ENCODE assay signal across 8 cellular contexts in the genomic region with DNA sequence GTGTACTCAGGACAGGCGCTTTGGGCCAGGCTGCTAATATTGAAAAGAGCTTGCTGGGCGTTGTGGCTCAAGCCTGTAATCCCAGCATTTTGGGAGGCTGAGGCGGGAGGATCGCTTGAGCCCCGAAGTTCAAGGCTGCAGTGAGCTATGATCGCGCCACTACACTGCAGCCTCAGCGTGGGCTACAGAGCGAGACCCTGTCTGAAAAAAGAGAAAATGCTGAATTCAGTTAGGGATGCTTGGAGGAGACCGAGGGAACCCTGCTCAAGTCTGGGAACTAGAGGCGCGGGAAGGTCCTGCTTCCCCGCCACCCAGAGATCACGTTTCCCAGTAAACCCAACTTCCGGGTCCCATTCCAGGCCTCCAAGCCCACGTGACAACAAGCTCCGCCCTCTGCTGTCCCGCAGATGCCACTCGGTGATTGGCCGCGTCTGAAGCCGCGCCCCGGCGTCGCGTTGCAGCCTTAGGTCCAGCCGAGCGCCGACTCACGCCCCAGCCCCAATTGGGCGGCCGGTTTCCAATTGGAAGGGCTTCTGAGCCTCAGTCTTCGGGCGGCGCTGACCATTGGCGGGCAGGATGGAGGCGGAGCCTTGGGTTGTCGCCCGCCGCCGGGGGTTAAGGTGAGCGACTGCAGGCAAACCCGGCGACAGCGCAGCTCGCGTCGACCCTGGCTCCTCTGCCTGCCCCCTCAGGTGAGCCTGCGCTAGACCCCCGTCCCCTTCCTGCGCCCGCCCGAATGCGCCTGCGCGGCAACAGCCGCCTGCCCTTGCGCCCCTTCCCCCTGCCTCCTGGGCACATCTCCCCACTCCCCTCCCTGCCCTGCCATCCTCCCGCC. TPM values are rescaled to one million over a fixed set of nuclear protein-coding genes. Genes with fewer than 3 reads are reported as not detected.
DNase-seq lines count a peak whose midpoint lies in the region; ATAC-seq and TF ChIP-seq lines count a peak whose summit lies in the region.

PHKG2 (plus strand) TSS at position 627 of the 835 bp plus-strand sequence. CDS start 396 bp downstream, outside the sequence.

- H3K4me3 ChIP-seq in SU-DHL-6 (ENCODE audit: insufficient read depth, low read length, poor library complexity, severe bottlenecking) = peak within 1 kb of the TSS; percentile 91
- peak within 1 kb of the TSS; percentile 79 for H3K4me3 ChIP-seq in osteoblast (ENCODE audit: insufficient read depth, low read length)
- H3K4me3 ChIP-seq in thoracic aorta = peak within 1 kb of the TSS; percentile 85

- peaks cover 13% of the 10 kb centered on the region for H3K4me1 ChIP-seq in osteoblast (ENCODE audit: insufficient read depth, low read length)
- peaks cover 3 to 15% of the 10 kb centered on the region in 2 donors for H3K4me1 ChIP-seq in thoracic aorta (ENCODE audit: control insufficient read depth in 1 of 2, low read depth in 2 of 2)

- H3K27ac ChIP-seq in SU-DHL-6 (ENCODE audit: low read depth, low read length) = peak within 1 kb of the TSS; percentile 62
- peak within 1 kb of the TSS; percentile 77 for H3K27ac ChIP-seq in osteoblast (ENCODE audit: low read depth, low read length)
- H3K27ac ChIP-seq in thoracic aorta = peak within 1 kb of the TSS; percentile 77 to 88

- peak; percentile 98 for ATAC-seq in HG02678 (IDR thresholded peaks at IDR 0.05; ENCODE audit: unreplicated experiment)
- ATAC-seq in activated naive CD8-positive, alpha-beta T cell treated with anti-CD3 and anti-CD28 coated beads, Interleukin-2, amount 10 ng/mL, durations not matched to agents 7 days and 5 days (ENCODE audit: low read depth) = peak; percentile 99
- ATAC-seq in thoracic aorta (ENCODE audit: insufficient number of reproducible peaks, low FRiP score, low read depth) = peak; percentile 96

- H3K79me2 ChIP-seq in SU-DHL-6 (ENCODE audit: insufficient read depth, low read length) (peaks cover 20% of the 10 kb centered on the region), osteoblast (ENCODE audit: insufficient read depth, low read length) (peaks cover 24% of the 10 kb centered on the region)

- peaks cover 20% of the 10 kb centered on the region for H3K4me1 Mint-ChIP-seq in activated naive CD8-positive, alpha-beta T cell treated with anti-CD3 and anti-CD28 coated beads, Interleukin-2, amount 10 ng/mL, durations not matched to agents 7 days and 5 days
- peaks cover 4% of the 10 kb centered on the region for H3K4me1 Mint-ChIP-seq in glutamatergic neuron (ENCODE audit: low read depth, unreplicated experiment)

- H3K36me3 Mint-ChIP-seq in activated naive CD8-positive, alpha-beta T cell treated with anti-CD3 and anti-CD28 coated beads, Interleukin-2, amount 10 ng/mL, durations not matched to agents 7 days and 5 days = peaks cover 21% of the 10 kb centered on the region
- H3K36me3 Mint-ChIP-seq in glutamatergic neuron (ENCODE audit: unreplicated experiment) = peaks cover 4% of the 10 kb centered on the region

- H3K27me3 ChIP-seq in SU-DHL-6 (ENCODE audit: low read length) (no peaks in the 10 kb centered on the region), osteoblast (ENCODE audit: insufficient read depth, low read length) (no peaks in the 10 kb centered on the region), thoracic aorta (replicated peaks; ENCODE audit: insufficient read depth) (no peaks in the 10 kb centered on the region)

- peaks cover 31% of the 10 kb centered on the region for H3F3A ChIP-seq in SU-DHL-6 (ENCODE audit: insufficient read depth)

- H3K27ac Mint-ChIP-seq in activated naive CD8-positive, alpha-beta T cell treated with anti-CD3 and anti-CD28 coated beads, Interleukin-2, amount 10 ng/mL, durations not matched to agents 7 days and 5 days = peak within 1 kb of the TSS; percentile 95
- H3K27ac Mint-ChIP-seq in glutamatergic neuron (ENCODE audit: unreplicated experiment) = peak within 1 kb of the TSS; percentile 74

- peak within 1 kb of the TSS; percentile 62 for H2AFZ ChIP-seq in SU-DHL-6 (ENCODE audit: low read depth, low read length, severe bottlenecking)
- peak within 1 kb of the TSS; percentile 72 for H2AFZ ChIP-seq in osteoblast (ENCODE audit: low read length)

- peak; percentile 61 for TF ChIP-seq POLR2A in GM10847 (IDR thresholded peaks at IDR 0.05; ENCODE audit: extremely low read depth, insufficient read length)

- H3K9me3 ChIP-seq in SU-DHL-6 (ENCODE audit: insufficient read depth, low read length) (no peaks in the 10 kb centered on the region), osteoblast (ENCODE audit: low read depth, low read length) (no peaks in the 10 kb centered on the region), thoracic aorta (no peaks in the 10 kb centered on the region)

- no peaks in the 10 kb centered on the region for H3K9me2 ChIP-seq in SU-DHL-6 (replicated peaks; ENCODE audit: insufficient read depth, low read length)

- DNase-seq in NCI-H128 (lab: John Stamatoyannopoulos, UW; ENCODE audit: unreplicated experiment) (peak; percentile 95), glutamatergic neuron (peak; percentile 99), osteoblast (ENCODE audit: insufficient read length, low spot score, missing footprints) (peak; percentile 99), thoracic aorta (ENCODE audit: low spot score) (peak; percentile 96)
- DNase-seq in activated naive CD8-positive, alpha-beta T cell treated with anti-CD3 and anti-CD28 coated beads, Interleukin-2, amount 10 ng/mL, durations not matched to agents 7 days and 5 days = peak; percentile 95

- H4K20me1 ChIP-seq in SU-DHL-6 (ENCODE audit: low read depth, low read length) = no peaks in the 10 kb centered on the region
- peaks cover 3% of the 10 kb centered on the region for H4K20me1 ChIP-seq in osteoblast (ENCODE audit: insufficient read depth, low read length)

- H3K4me2 ChIP-seq in SU-DHL-6 (ENCODE audit: low read depth, low read length, poor library complexity, severe bottlenecking) (peak within 1 kb of the TSS; percentile 69), osteoblast (ENCODE audit: insufficient read depth, low read length) (peak within 1 kb of the TSS; percentile 88)

- peak within 1 kb of the TSS; percentile 94 for H3K4me3 Mint-ChIP-seq in activated naive CD8-positive, alpha-beta T cell treated with anti-CD3 and anti-CD28 coated beads, Interleukin-2, amount 10 ng/mL, durations not matched to agents 7 days and 5 days
- peak within 1 kb of the TSS; percentile 96 for H3K4me3 Mint-ChIP-seq in glutamatergic neuron (ENCODE audit: unreplicated experiment)

- H3K36me3 ChIP-seq in SU-DHL-6 (ENCODE audit: low read length) (0 out of 2 replicates have a peak, but pooled peaks cover 4% of the 10 kb centered on the region), osteoblast (ENCODE audit: insufficient read depth, low read length) (peaks cover 25% of the 10 kb centered on the region), thoracic aorta (peaks cover 16% of the 10 kb centered on the region)

- no peak for TF ChIP-seq CTCF in SU-DHL-6 (IDR thresholded peaks at IDR 0.05; ENCODE audit: insufficient read depth, low read length, poor library complexity, severe bottlenecking)
- TF ChIP-seq CTCF in glutamatergic neuron (IDR thresholded peaks at IDR 0.05; ENCODE audit: partially characterized antibody, unreplicated experiment) = no peak
- no peak for TF ChIP-seq CTCF in osteoblast (IDR thresholded peaks at IDR 0.05; ENCODE audit: extremely low read depth, low read depth, low read length)
- TF ChIP-seq CTCF in thoracic aorta (IDR thresholded peaks at IDR 0.05) = no peak

- no peaks in the 10 kb centered on the region for H3K27me3 Mint-ChIP-seq in activated naive CD8-positive, alpha-beta T cell treated with anti-CD3 and anti-CD28 coated beads, Interleukin-2, amount 10 ng/mL, durations not matched to agents 7 days and 5 days
- H3K27me3 Mint-ChIP-seq in glutamatergic neuron (ENCODE audit: unreplicated experiment) = peaks cover 9% of the 10 kb centered on the region

- peak within 1 kb of the TSS; percentile 62 for H3K9ac ChIP-seq in SU-DHL-6 (ENCODE audit: low read length)

- H3K9me3 Mint-ChIP-seq in activated naive CD8-positive, alpha-beta T cell treated with anti-CD3 and anti-CD28 coated beads, Interleukin-2, amount 10 ng/mL, durations not matched to agents 7 days and 5 days = no peaks in the 10 kb centered on the region
- H3K9me3 Mint-ChIP-seq in glutamatergic neuron (ENCODE audit: unreplicated experiment) = peaks cover 12% of the 10 kb centered on the region

- POLR2A ChIA-PET in activated naive CD8-positive, alpha-beta T cell treated with anti-CD3 and anti-CD28 coated beads, Interleukin-2, amount 10 ng/mL, durations not matched to agents 7 days and 5 days (lab: Charles Lee) = interaction anchor here (0.5 to 2.4 kb wide), 25 partner anchors 10 to 562 kb away, joined by 3 to 15 read pairs (median 4); partner anchors contain the start of genes CFAP119, FBRS, RNF40 and SRCAP

RNA-seq across cellular contexts. Expression of gene PHKG2, which starts in this region (rescaled TPM):
- 10 to 100 TPM; 48.2 to 48.9 TPM for total RNA-seq in activated naive CD8-positive, alpha-beta T cell treated with anti-CD3 and anti-CD28 coated beads, Interleukin-2, amount 10 ng/mL, durations not matched to agents 7 days and 5 days
- 32.6 TPM for total RNA-seq in glutamatergic neuron (ENCODE audit: unreplicated experiment)
- total RNA-seq in osteoblast = 20.3 and 25.0 TPM in 2 replicates
- 10 to 100 TPM; 25.6 to 26.4 TPM for total RNA-seq in thoracic aorta

Comparison
In these comparisons a context has a peak if more than half of its experiments do, and no peak if none do; other contexts are left out.
1. Peak in every context shown above with its lines: DNase-seq, ATAC-seq, H3K4me3 ChIP-seq and H3K27ac ChIP-seq.